In the genomic region with DNA sequence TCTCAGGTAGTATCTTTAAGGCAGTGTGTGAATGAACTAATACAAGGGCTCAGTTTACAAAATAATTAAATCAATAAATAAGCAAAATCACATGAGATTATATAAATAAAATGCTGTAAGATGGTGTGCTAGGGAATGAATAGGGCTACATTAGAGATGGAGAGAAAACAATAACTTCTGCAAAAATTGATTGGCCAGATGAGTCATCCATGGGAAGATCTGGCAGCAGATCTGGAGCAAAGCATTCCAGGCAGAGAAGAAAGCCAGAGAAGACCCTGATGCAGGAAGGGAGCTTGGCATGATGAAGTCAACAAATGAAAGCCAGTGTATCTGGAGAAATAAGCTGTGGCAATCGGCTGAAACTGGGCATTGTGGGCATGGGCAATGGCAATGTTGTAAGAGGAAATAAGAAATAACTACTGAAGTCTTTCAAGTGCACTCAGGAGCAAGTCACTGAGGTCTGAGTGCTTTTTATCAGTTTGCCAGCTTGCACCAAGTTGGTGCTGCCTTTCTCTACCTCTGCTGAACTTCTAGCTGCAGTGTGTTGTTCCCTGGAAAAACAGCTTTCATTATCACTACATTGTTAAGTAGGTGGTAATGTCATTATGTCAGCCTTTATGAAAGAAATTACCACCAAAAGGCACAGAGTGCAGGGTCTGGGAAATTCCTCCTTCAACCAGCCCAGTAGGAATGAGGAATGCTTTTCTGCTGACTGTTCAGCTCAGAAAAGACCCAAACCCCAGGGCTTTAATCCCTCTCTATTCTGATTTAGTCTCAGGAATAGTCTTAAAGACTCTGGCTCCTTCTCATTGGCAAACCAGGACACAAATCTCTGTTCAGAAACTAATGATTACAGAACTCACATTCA, we compare ENCODE assay signal across 28 cellular contexts.
DNase-seq lines count a peak whose midpoint lies in the region; ATAC-seq and TF ChIP-seq lines count a peak whose summit lies in the region.
"Had no signal": no experiment of that assay in that cellular context is flagged by ENCODE, and none has a peak within 500 bp of the region (broad histone marks: within the 10 kb centered on the region; RNA-seq: fewer than 3 reads in every experiment).

No MANE protein-coding gene starts in this region.

- TF ChIP-seq POLR2A in thyroid gland (IDR thresholded peaks at IDR 0.05), result no peak

- H3K27me3 ChIP-seq in thyroid gland, result no peaks in the 10 kb centered on the region
- H3K27me3 ChIP-seq: foreskin keratinocyte, hepatocyte had no signal

- ATAC-seq in HG03460 (IDR thresholded peaks at IDR 0.05; ENCODE audit: unreplicated experiment), result no peak
- no peak for ATAC-seq in GM18498 (IDR thresholded peaks at IDR 0.05; ENCODE audit: unreplicated experiment)
- ATAC-seq: foreskin keratinocyte had no signal

- TF ChIP-seq CTCF in choroid plexus epithelial cell (conservative IDR thresholded peaks at IDR 0.05; ENCODE audit: low read depth, low read length), result no peak
- TF ChIP-seq CTCF in thyroid gland (IDR thresholded peaks at IDR 0.05), result no peak

- no peaks in the 10 kb centered on the region for H3K36me3 ChIP-seq in thyroid gland
- H3K36me3 ChIP-seq: prostate gland had no signal

- H3K4me3 ChIP-seq in choroid plexus epithelial cell (ENCODE audit: low read depth, low read length), result no peak overlapping the region
- no peak overlapping the region for H3K4me3 ChIP-seq in thyroid gland (replicated peaks in 1 of 3)
- H3K4me3 ChIP-seq: hepatocyte, prostate gland, SK-N-MC, skin epidermis had no signal

- intact Hi-C loops in thyroid gland (cut with DNase I), result no loop called here

- no peaks in the 10 kb centered on the region for H3K9me3 ChIP-seq in thyroid gland
- H3K9me3 ChIP-seq: prostate gland had no signal

- WGBS in thyroid gland, 2 donors, result 31 to 38% methylated on average over 1 of the region's 1 CpG

- no peak overlapping the region for H3K27ac ChIP-seq in thyroid gland
- H3K27ac ChIP-seq: 22Rv1, epithelial cell of prostate, foreskin keratinocyte, hepatocyte, prostate gland, RWPE1, SK-N-MC, skin epidermis, VCaP had no signal

- no peaks in the 10 kb centered on the region for H3K4me1 ChIP-seq in thyroid gland
- H3K4me1 ChIP-seq: foreskin keratinocyte, prostate gland had no signal

- peak; percentile 4 for DNase-seq in DMS53 (lab: John Stamatoyannopoulos, UW)
- no peak for DNase-seq in DMS53 treated with DMSO at 0.1 percent for 48 hours (lab: John Stamatoyannopoulos, UW; ENCODE audit: unreplicated experiment)
- peak; percentile 21 for DNase-seq in choroid plexus epithelial cell (ENCODE audit: low read depth)
- DNase-seq in kidney tubule cell (ENCODE audit: low spot score), result peak; percentile 1
- peak; percentile 8 to 20 for DNase-seq in thyroid gland
- DNase-seq in activated T-cell treated with anti-CD3 and anti-CD28 coated beads, Interleukin-2, amount 50 U/mL, for 1 hour, result no peak
- DNase-seq: activated CD4-positive, alpha-beta T cell treated with anti-CD3 and anti-CD28 coated beads, Interleukin-2, amount 10 ng/mL, durations not matched to agents 24 days and 14 days; activated naive CD4-positive, alpha-beta T cell treated with anti-CD3 and anti-CD28 coated beads, Interleukin-2, amount 50 U/mL, for 16 hours; anterior cingulate cortex; CD4-positive, alpha-beta T cell; foreskin keratinocyte; H9; NCI-H1048; NCI-H187 treated with DMSO at 0.1 percent for 48 hours; NCI-H226; NCI-H748 treated with DMSO at 0.1 percent for 48 hours; stimulated activated CD4-positive, alpha-beta T cell treated with anti-CD3 and anti-CD28 coated beads, Interleukin-1b, Interleukin-23, amount 100 ng/mL, for 48 hours; T-helper 2 cell had no signal

Comparison
In these comparisons a context has a peak if more than half of its experiments do, and no peak if none do; other contexts are left out.
1. DNase-seq: peak in DMS53 (single experiment), choroid plexus epithelial cell (single experiment), kidney tubule cell (single experiment) and thyroid gland (2 of 2); none in DMS53 treated with DMSO at 0.1 percent for 48 hours (single experiment) and activated T-cell treated with anti-CD3 and anti-CD28 coated beads, Interleukin-2, amount 50 U/mL, for 1 hour (single experiment).